Comparison of ENCODE assay signal across 9 cellular contexts in genomic region chr7:150432915-150433892, GRCh38. TPM values are rescaled to one million over a fixed set of nuclear protein-coding genes. Genes with fewer than 3 reads are reported as not detected.
DNase-seq lines count a peak whose midpoint lies in the region; ATAC-seq and TF ChIP-seq lines count a peak whose summit lies in the region.
"Had no signal": no experiment of that assay in that cellular context is flagged by ENCODE, and none has a peak within 500 bp of the region (broad histone marks: within the 10 kb centered on the region; RNA-seq: fewer than 3 reads in every experiment).

No MANE protein-coding gene starts in this region.

- ATAC-seq in memory B cell (ENCODE audit: low read depth), result no peak
- ATAC-seq in left colon, result no peak

- H3K4me1 Mint-ChIP-seq in memory B cell, result peaks cover 43% of the 10 kb centered on the region

- intact Hi-C loops in left colon (cut with DNase I, micrococcal nuclease), result no loop called here

- peak overlapping the region; percentile 100 for H3K27ac Mint-ChIP-seq in memory B cell

- in situ Hi-C loops in GM13976 (cut with MboI; ENCODE audit: low sequenced_read_pairs, unreplicated experiment), result no loop called here

- TF ChIP-seq CTCF in GM13976 (IDR thresholded peaks at IDR 0.05; ENCODE audit: borderline replicate concordance, control extremely low read depth, extremely low read depth, insufficient read depth, missing control alignments), result no peak
- no peak for TF ChIP-seq CTCF in GM20000 (IDR thresholded peaks at IDR 0.05; ENCODE audit: extremely low read depth, missing control alignments)

- peaks cover 3% of the 10 kb centered on the region for H3K27me3 Mint-ChIP-seq in memory B cell

- H3K36me3 Mint-ChIP-seq in memory B cell, result no peaks in the 10 kb centered on the region

- H3K4me3 Mint-ChIP-seq in memory B cell, result peak overlapping the region; percentile 93

- no peaks in the 10 kb centered on the region for H3K9me3 Mint-ChIP-seq in memory B cell

- DNase-seq in GM13976 (ENCODE audit: low spot score) (peak; percentile 66), GM20000 (ENCODE audit: low spot score) (peak; percentile 59), OCI-M1 (lab: John Stamatoyannopoulos, UW) (peak; percentile 62), memory B cell (ENCODE audit: low spot score in 2 of 2) (no peak), left colon (no peak), inferior parietal cortex (ENCODE audit: extremely low spot score) (no peak), amygdala (lab: John Stamatoyannopoulos, UW) (no peak), DMS153 treated with DMSO at 0.1 percent for 48 hours (lab: John Stamatoyannopoulos, UW; ENCODE audit: unreplicated experiment) (no peak)
- DNase-seq: effector CD8-positive, alpha-beta T cell had no signal

RNA-seq across cellular contexts. Expression of gene GIMAP8, which starts 17.2 kb away (rescaled TPM):
- total RNA-seq in left colon, result 1 to 10 TPM; 2.9 to 5.5 TPM

RNA-seq across cellular contexts. Expression of gene ZNF775, which starts 54.1 kb away (rescaled TPM):
- 1 to 10 TPM; 7.1 to 8.7 TPM for total RNA-seq in left colon

Comparison
In these comparisons a context has a peak if more than half of its experiments do, and no peak if none do; other contexts are left out.
1. DNase-seq: peak in GM13976 (single experiment), GM20000 (single experiment) and OCI-M1 (single experiment); none in memory B cell (0 of 2), left colon (0 of 2), inferior parietal cortex (single experiment), amygdala (0 of 56) and DMS153 treated with DMSO at 0.1 percent for 48 hours (single experiment).